ENCODE assay signal across 17 cellular contexts in genomic region chr5:439181-439580, GRCh38. TPM values are rescaled to one million over a fixed set of nuclear protein-coding genes. Genes with fewer than 3 reads are reported as not detected.
DNase-seq lines count a peak whose midpoint lies in the region; ATAC-seq and TF ChIP-seq lines count a peak whose summit lies in the region.
"Had no signal": no experiment of that assay in that cellular context is flagged by ENCODE, and none has a peak within 500 bp of the region (broad histone marks: within the 10 kb centered on the region; RNA-seq: fewer than 3 reads in every experiment).

No MANE protein-coding gene starts in this region.

- WGBS in heart left ventricle, 4 donors, result 89 to 92% (median 90%) methylated on average over 8 of the region's 8 CpGs
- WGBS in endodermal cell (ENCODE audit: insufficient coverage in 1 of 2, insufficient read length in 1 of 2), 2 experiments, result 81 to 94% methylated on average over 4 to 8 of the region's 8 CpGs
- WGBS in sigmoid colon, 2 donors, result 71 to 84% methylated on average over 8 of the region's 8 CpGs

- H3K9me3 ChIP-seq in heart left ventricle (no peaks in the 10 kb centered on the region), endodermal cell (ENCODE audit: control insufficient read depth, low read length) (no peaks in the 10 kb centered on the region), sigmoid colon (no peaks in the 10 kb centered on the region)

- H3K27me3 Mint-ChIP-seq in endodermal cell (ENCODE audit: insufficient read depth), result peaks cover 7% of the 10 kb centered on the region

- no peaks in the 10 kb centered on the region for H3K36me3 Mint-ChIP-seq in endodermal cell (ENCODE audit: low read depth)

- H3K27ac ChIP-seq in heart left ventricle, result no peak overlapping the region
- H3K27ac ChIP-seq in endodermal cell (ENCODE audit: low read depth, low read length), result no peak overlapping the region
- no peak overlapping the region for H3K27ac ChIP-seq in sigmoid colon
- H3K27ac ChIP-seq: KMS-11 had no signal

- H3K9ac ChIP-seq in endodermal cell (ENCODE audit: extremely low read depth, low read length, poor library complexity, severe bottlenecking), result no peak overlapping the region
- H3K9ac ChIP-seq: KMS-11 had no signal

- peak; percentile 21 for DNase-seq in left ventricle myocardium superior
- DNase-seq in heart left ventricle, result no peak
- DNase-seq in endodermal cell, result peak; percentile 20
- DNase-seq in sigmoid colon, result peak; percentile 37
- DNase-seq in occipital lobe (lab: John Stamatoyannopoulos, UW), result no peak
- no peak for DNase-seq in NK-92 (lab: John Stamatoyannopoulos, UW; ENCODE audit: unreplicated experiment)
- DNase-seq: AML-193, DMS79 treated with DMSO at 0.1 percent for 48 hours, NCI-H1417 treated with DMSO at 0.1 percent for 48 hours, NCI-H1930, NCI-H226, NCI-H524 treated with DMSO at 0.1 percent for 48 hours, PC-3, RPMI8226 had no signal

- intact Hi-C loops in left ventricle myocardium superior (cut with micrococcal nuclease) (no loop called here), heart left ventricle (cut with DNase I) (loop anchor here in 1 of 10 donors (10.0 kb wide), 1 partner anchor 114 kb away; the partner anchor contains the start of gene AHRR), sigmoid colon (cut with DNase I) (no loop called here)

- TF ChIP-seq CTCF in heart left ventricle (IDR thresholded peaks at IDR 0.05), result no peak
- no peak for TF ChIP-seq CTCF in endodermal cell (conservative IDR thresholded peaks at IDR 0.05)
- TF ChIP-seq CTCF in sigmoid colon (IDR thresholded peaks at IDR 0.05), result no peak

- H3K36me3 ChIP-seq in heart left ventricle (no peaks in the 10 kb centered on the region), endodermal cell (ENCODE audit: control insufficient read depth, insufficient read depth, low read length) (no peaks in the 10 kb centered on the region), sigmoid colon (no peaks in the 10 kb centered on the region)

- H3K9me3 Mint-ChIP-seq in endodermal cell, result no peaks in the 10 kb centered on the region
- H3K9me3 Mint-ChIP-seq: CD14-positive monocyte had no signal

- peaks cover 0 to 12% (median 0%) of the 10 kb centered on the region in 9 donors for H3K27me3 ChIP-seq in heart left ventricle
- H3K27me3 ChIP-seq in endodermal cell (ENCODE audit: control insufficient read depth, insufficient read depth, low read length, poor library complexity, severe bottlenecking), result no peaks in the 10 kb centered on the region
- peaks cover 0 to 21% (median 10%) of the 10 kb centered on the region in 3 donors for H3K27me3 ChIP-seq in sigmoid colon

- TF ChIP-seq POLR2A in heart left ventricle (IDR thresholded peaks at IDR 0.05), result no peak
- TF ChIP-seq POLR2A in sigmoid colon (IDR thresholded peaks at IDR 0.05), result no peak

- H3K4me1 Mint-ChIP-seq in endodermal cell, result peaks cover 2% of the 10 kb centered on the region

- no peak overlapping the region for H3K4me3 ChIP-seq in heart left ventricle
- H3K4me3 ChIP-seq in endodermal cell (ENCODE audit: low read length), result no peak overlapping the region
- H3K4me3 ChIP-seq in sigmoid colon, result no peak overlapping the region

- H3K27ac Mint-ChIP-seq in endodermal cell, result no peak overlapping the region

- TF ChIP-seq EP300 in sigmoid colon (IDR thresholded peaks at IDR 0.05), result no peak

- H3K4me1 ChIP-seq in heart left ventricle, result peaks cover 5 to 20% (median 14%) of the 10 kb centered on the region in 12 donors
- H3K4me1 ChIP-seq in endodermal cell (ENCODE audit: control insufficient read depth, insufficient read depth, low read length), result peaks cover 6% of the 10 kb centered on the region
- peaks cover 0 to 21% (median 17%) of the 10 kb centered on the region in 4 donors for H3K4me1 ChIP-seq in sigmoid colon

- H3K4me3 Mint-ChIP-seq in endodermal cell, result no peak overlapping the region

- no peak for ATAC-seq in left ventricle myocardium superior
- ATAC-seq in heart left ventricle, result no peak
- ATAC-seq in GM21360 (IDR thresholded peaks at IDR 0.05; ENCODE audit: unreplicated experiment), result no peak
- ATAC-seq: PC-3 had no signal

RNA-seq across cellular contexts. Expression of gene EXOC3, which starts 3.8 kb away (rescaled TPM):
- total RNA-seq in left ventricle myocardium superior (49.1 TPM), heart left ventricle (10 to 100 TPM; 33.6 to 45.5 (median 42.8) TPM), endodermal cell (10 to 100 TPM; 38.6 to 53.7 TPM), sigmoid colon (10 to 100 TPM; 45.7 to 68.7 (median 48.5) TPM), occipital lobe (21.5 TPM)
- polyA plus RNA-seq in heart left ventricle (10 to 100 TPM; 20.6 to 45.4 TPM), sigmoid colon (10 to 100 TPM; 18.6 to 60.9 (median 36.1) TPM)
- 41.4 TPM for polyA plus RNA-seq in endodermal cell (2013, experiment 1 of 2)
- polyA plus RNA-seq in endodermal cell (2013, experiment 2 of 2), result 38.3 TPM

Comparison
In these comparisons a context has a peak if more than half of its experiments do, and no peak if none do; other contexts are left out.
1. DNase-seq: peak in left ventricle myocardium superior (single experiment), endodermal cell (single experiment) and sigmoid colon (single experiment); none in heart left ventricle (0 of 5), occipital lobe (single experiment) and NK-92 (single experiment).